Comparison of ENCODE assay signal across 14 cellular contexts in the genomic region with DNA sequence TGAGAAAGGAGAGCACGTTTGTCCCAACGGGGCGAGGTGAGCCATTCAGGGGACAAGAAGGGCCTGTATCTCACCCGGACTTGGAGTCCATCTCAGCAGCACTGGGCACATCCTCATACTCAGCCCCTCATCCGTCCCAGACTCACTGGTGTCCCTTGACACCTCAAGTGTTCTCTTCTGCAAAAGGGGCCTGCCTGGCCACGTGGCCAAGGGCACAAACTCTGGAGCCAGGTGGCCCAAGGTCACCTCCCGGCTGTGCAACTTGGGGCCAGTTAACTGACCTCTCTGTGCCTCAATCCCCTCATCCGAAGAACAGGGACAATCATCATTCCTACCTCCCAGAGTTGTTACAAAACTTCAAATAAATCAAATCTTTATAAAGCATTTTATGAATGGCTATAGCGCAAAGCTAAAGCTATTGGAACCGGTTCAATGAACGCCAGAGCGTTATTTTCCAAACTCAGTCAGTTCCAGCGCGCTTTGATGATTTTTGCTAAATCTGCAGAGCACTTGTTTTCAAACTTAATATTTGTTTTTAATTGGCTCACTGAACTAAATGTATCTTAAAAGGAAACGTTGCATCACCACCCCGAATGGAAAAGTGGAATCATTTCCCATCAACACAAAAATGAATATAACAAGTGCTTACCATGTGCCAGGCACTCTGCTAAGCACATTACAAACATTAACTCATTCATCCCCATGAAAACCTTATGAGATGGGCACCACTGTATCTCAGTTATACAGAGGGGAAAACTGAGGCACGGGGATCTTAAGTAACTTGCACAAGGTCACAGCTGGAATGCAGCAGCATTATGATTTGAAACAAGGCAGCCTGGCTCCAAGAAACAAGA. TPM values are rescaled to one million over a fixed set of nuclear protein-coding genes. Genes with fewer than 3 reads are reported as not detected.
DNase-seq lines count a peak whose midpoint lies in the region; ATAC-seq, FAIRE-seq and TF ChIP-seq lines count a peak whose summit lies in the region.
"Had no signal": no experiment of that assay in that cellular context is flagged by ENCODE, and none has a peak within 500 bp of the region (broad histone marks: within the 10 kb centered on the region; RNA-seq: fewer than 3 reads in every experiment).

No MANE protein-coding gene starts in this region.

- H3K4me3 ChIP-seq in GM23248 (no peak overlapping the region), K562 (no peak overlapping the region), heart right ventricle (no peak overlapping the region), skeletal muscle tissue (ENCODE audit: low read length in 3 of 3) (peak overlapping the region in 1 of 3 donors; percentile 35)

- DNase-seq in GM23248 (peak; percentile 74), K562 (ENCODE audit: extremely low read depth in 1 of 4, low spot score in 3 of 4) (no peak), heart right ventricle (peak in 1 of 2 donors; percentile 72), type B pancreatic cell (ENCODE audit: extremely low spot score, unreplicated experiment) (no peak), midbrain (lab: John Stamatoyannopoulos, UW) (no peak)
- DNase-seq: Caco-2; NCI-H187 treated with DMSO at 0.1 percent for 48 hours; stimulated activated CD4-positive, alpha-beta T cell treated with anti-CD3 and anti-CD28 coated beads, Interleukin-12 subunit alpha, Interleukin-12 subunit beta, amount 100 ng/mL, for 4 hours; stimulated activated naive CD4-positive, alpha-beta T cell had no signal

- POLR2A ChIA-PET in K562 (lab: Yijun Ruan, JAX) = no interaction called here

- no peak for TF ChIP-seq RAD21 in K562 (CRISPR knock-in tag; conservative IDR thresholded peaks at IDR 0.05 in 1 of 2, IDR thresholded peaks at IDR 0.05 in 1 of 2)

- no peaks in the 10 kb centered on the region for H3K9me3 Mint-ChIP-seq in type B pancreatic cell
- H3K9me3 Mint-ChIP-seq: endodermal cell, memory B cell had no signal

- no peaks in the 10 kb centered on the region for H3K79me2 ChIP-seq in GM23248 (ENCODE audit: insufficient read depth)
- H3K79me2 ChIP-seq in K562 (ENCODE audit: control insufficient read depth, insufficient read depth, low read length) = no peaks in the 10 kb centered on the region

- intact Hi-C loops in K562 (cut with micrococcal nuclease) = no loop called here
- intact Hi-C loops in heart right ventricle (cut with DNase I) = no loop called here

- H3K9me3 ChIP-seq in GM23248 (ENCODE audit: low read depth) = no peaks in the 10 kb centered on the region
- H3K9me3 ChIP-seq in K562 (replicated peaks; ENCODE audit: control insufficient read depth, insufficient read depth, low read depth, low read length) = no peaks in the 10 kb centered on the region
- H3K9me3 ChIP-seq in heart right ventricle = no peaks in the 10 kb centered on the region
- no peaks in the 10 kb centered on the region for H3K9me3 ChIP-seq in skeletal muscle tissue (ENCODE audit: control insufficient read depth in 3 of 3, low read length in 3 of 3)
- H3K9me3 ChIP-seq: Caco-2 had no signal

- peak overlapping the region; percentile 16; the same call in 1 of the 2 replicates for H3K9ac ChIP-seq in GM23248
- no peak overlapping the region for H3K9ac ChIP-seq in K562 (ENCODE audit: insufficient read depth in 1 of 2, low read depth in 2 of 2, low read length in 2 of 2)
- H3K9ac ChIP-seq in skeletal muscle tissue (ENCODE audit: low read depth in 1 of 3, low read length in 3 of 3) = peak overlapping the region in 2 of 3 donors; percentile 33 to 34

- H2AFZ ChIP-seq in GM23248 (peak overlapping the region; percentile 29; the same call in 1 of the 2 replicates), K562 (ENCODE audit: low read depth, low read length) (no peak overlapping the region)

- TF ChIP-seq CTCF in K562 (IDR thresholded peaks at IDR 0.05 in 2 of 3, conservative IDR thresholded peaks at IDR 0.05 in 1 of 3; ENCODE audit: insufficient read depth in 2 of 3, low read depth in 1 of 3, low read length in 3 of 3) (no peak), heart right ventricle (IDR thresholded peaks at IDR 0.05) (no peak), type B pancreatic cell (conservative IDR thresholded peaks at IDR 0.05) (no peak)

- H3K27me3 Mint-ChIP-seq in type B pancreatic cell = peaks cover 6% of the 10 kb centered on the region

- H3K4me1 ChIP-seq in GM23248 (ENCODE audit: insufficient read depth) (peaks cover 14% of the 10 kb centered on the region; the same call in 1 of the 2 replicates), K562 (replicated peaks in 1 of 2; ENCODE audit: control insufficient read depth in 2 of 2, insufficient read depth in 2 of 2, low read length in 2 of 2) (peaks cover 0 to under 1% of the 10 kb centered on the region in 2 experiments; a peak in 1 of 5 replicates), heart right ventricle (peaks cover 10 to 44% (median 27%) of the 10 kb centered on the region in 9 donors), skeletal muscle tissue (ENCODE audit: control insufficient read depth in 3 of 3, insufficient read depth in 3 of 3, low read length in 3 of 3) (peaks cover 17 to 22% (median 22%) of the 10 kb centered on the region in 3 donors)

- 34 to 39% methylated on average over 15 to 17 of the region's 17 CpGs for WGBS in GM23248 (ENCODE audit: low coverage in 1 of 2, low lambda C conversion rate in 2 of 2, missing lambda C conversion rate in 2 of 2), 2 experiments
- 16% methylated on average over 17 of the region's 17 CpGs for WGBS in K562 (ENCODE audit: insufficient coverage, low coverage, missing lambda C conversion rate)
- 40 to 62% methylated on average over 17 of the region's 17 CpGs for WGBS in heart right ventricle, 2 donors

- no peaks in the 10 kb centered on the region for H3F3A ChIP-seq in GM23248 (ENCODE audit: insufficient read depth)

- no peaks in the 10 kb centered on the region for H3K9me2 ChIP-seq in GM23248 (ENCODE audit: insufficient read depth)

- FAIRE-seq in K562 (lab: Jason Lieb, UNC) = no peak

- CTCF ChIA-PET in K562 (lab: Yijun Ruan, JAX; ENCODE audit: low intra/inter-chr PET ratio) = no interaction called here

- no peaks in the 10 kb centered on the region for H3K36me3 ChIP-seq in GM23248 (ENCODE audit: low read depth)
- H3K36me3 ChIP-seq in K562 (ENCODE audit: control insufficient read depth, insufficient read depth, low read length) = no peaks in the 10 kb centered on the region
- H3K36me3 ChIP-seq in heart right ventricle = no peaks in the 10 kb centered on the region
- H3K36me3 ChIP-seq in skeletal muscle tissue (ENCODE audit: control insufficient read depth in 3 of 3, insufficient read depth in 3 of 3, low read length in 3 of 3) = no peaks in the 10 kb centered on the region

- H3K9me1 ChIP-seq in K562 (ENCODE audit: control insufficient read depth, insufficient read depth, low read length) = no peaks in the 10 kb centered on the region

- in situ Hi-C loops in GM23248 (cut with MboI) = loop anchor here (5.0 to 25.0 kb wide), 3 partner anchors 211 to 541 kb away; a partner anchor contains a TSS
- in situ Hi-C loops in K562 (cut with MboI) = loop anchor here (25.0 kb wide), 1 partner anchor 1591 kb away; no protein-coding TSS in a partner anchor

- ATAC-seq in K562 (no peak), heart right ventricle (peak in 4 of 8 donors; percentile 41 to 65 (median 64)), esophagus mucosa (no peak), GM18907 (IDR thresholded peaks at IDR 0.05; ENCODE audit: unreplicated experiment) (no peak)

- H4K20me1 ChIP-seq in GM23248 (ENCODE audit: insufficient read depth) (no peaks in the 10 kb centered on the region), K562 (replicated peaks; ENCODE audit: control insufficient read depth, insufficient read depth, low read length) (0 out of 2 replicates have a peak, but pooled peaks cover 2% of the 10 kb centered on the region)

- H3K27ac ChIP-seq in GM23248 (no peak overlapping the region), K562 (ENCODE audit: extremely low read depth, low read depth, low read length) (no peak overlapping the region), heart right ventricle (peak overlapping the region; percentile 33 to 83 (median 66)), skeletal muscle tissue (ENCODE audit: low read depth, low read length) (peak overlapping the region; percentile 48)

- H3K4me3 Mint-ChIP-seq in type B pancreatic cell = no peak overlapping the region
- H3K4me3 Mint-ChIP-seq: endodermal cell, memory B cell had no signal

- H3K27ac Mint-ChIP-seq in type B pancreatic cell = no peak overlapping the region
- H3K27ac Mint-ChIP-seq: endodermal cell, memory B cell had no signal

- TF ChIP-seq EP300 in K562 (IDR thresholded peaks at IDR 0.05; ENCODE audit: low read length) = no peak

- TF ChIP-seq POLR2A in K562 (conservative IDR thresholded peaks at IDR 0.05) = no peak

- H3K36me3 Mint-ChIP-seq in type B pancreatic cell = no peaks in the 10 kb centered on the region
- H3K36me3 Mint-ChIP-seq: memory B cell had no signal

- H3K4me1 Mint-ChIP-seq in type B pancreatic cell (ENCODE audit: unreplicated experiment) = peaks cover 14% of the 10 kb centered on the region

- H3K4me2 ChIP-seq in GM23248 (ENCODE audit: unreplicated experiment) = no peak overlapping the region
- no peak overlapping the region for H3K4me2 ChIP-seq in K562 (ENCODE audit: insufficient read depth, low read length)

- no TSS peak for BruUV-seq in K562 (replicated peaks; lab: Mats Ljungman, UMichigan)

- H3K27me3 ChIP-seq in GM23248 (replicated peaks; ENCODE audit: insufficient read depth) (no peaks in the 10 kb centered on the region), K562 (ENCODE audit: control insufficient read depth in 2 of 2, insufficient read depth in 2 of 2, low read length in 2 of 2) (peaks cover 24 to 41% of the 10 kb centered on the region in 2 experiments; a peak in 4 of 5 replicates), heart right ventricle (no peaks in the 10 kb centered on the region), skeletal muscle tissue (ENCODE audit: control insufficient read depth in 3 of 3, insufficient read depth in 3 of 3, low read length in 3 of 3) (no peaks in the 10 kb centered on the region)

RNA-seq across cellular contexts. Expression of a gene that starts 49.3 kb away (rescaled TPM):
- 443 and 459 TPM in 2 replicates for total RNA-seq in GM23248 (2014; rRNA removed; shearing (Covaris generic))
- polyA plus RNA-seq in GM23248 (2016; fragmentation: Nextera tagmentation; extraction: Ambion mirVana) (264 and 269 TPM in 2 replicates), K562 (2011; rRNA removed) (12.6 and 13.3 TPM in 2 replicates), K562 (2014; fragmentation: Illumina TruSeq; extraction: Trizol) (8.0 and 8.5 TPM in 2 replicates), K562 (2014; fragmentation: Nextera tagmentation; extraction: Ambion mirVana) (1 to 10 TPM; 2.1 to 3.0 TPM), K562 (2014; rRNA removed) (10.1 and 14.1 TPM in 2 replicates), heart right ventricle (10 to 100 TPM; 33.3 to 98.6 TPM)
- total RNA-seq in K562 (2011; cell fraction: chromatin; rRNA removed; ENCODE audit: low replicate concordance) = 11.5 and 24.3 TPM in 2 replicates
- 32.5 and 33.0 TPM in 2 replicates for total RNA-seq in K562 (2011; cell fraction: nucleolus; rRNA removed)
- 17.9 and 22.4 TPM in 2 replicates for total RNA-seq in K562 (2011; cell fraction: nucleoplasm; rRNA removed)
- total RNA-seq in K562 (2014; rRNA removed) (12.8 and 18.9 TPM in 2 replicates), K562 (2014; rRNA removed; fragmentation: Illumina TruSeq; extraction: Trizol) (5.0 and 7.3 TPM in 2 replicates), K562 (2015; rRNA removed; fragmentation: Illumina TruSeq; extraction: Trizol) (4.4 and 4.8 TPM in 2 replicates), K562 (2021) (14.2 and 17.1 TPM in 2 replicates), heart right ventricle (100 to 1,000 TPM in 7 of 10 donors, 10 to 100 TPM in 3; 55.7 to 215 (median 143) TPM), skeletal muscle tissue (67.3 TPM), esophagus mucosa (101 TPM), type B pancreatic cell (ENCODE audit: low replicate concordance) (50.9 and 163 TPM in 2 replicates)
- 16.2 and 25.8 TPM in 2 replicates for polyA plus RNA-seq in K562 (2011; cell fraction: cytosol; rRNA removed)
- polyA plus RNA-seq in K562 (2011; cell fraction: nucleus; rRNA removed) = 26.5 and 30.4 TPM in 2 replicates
- 8.3 and 11.4 TPM in 2 replicates for polyA plus RNA-seq in K562 (2012)
- polyA minus RNA-seq in K562 (2011; rRNA and poly(A)+ RNA removed) = 13.6 and 20.8 TPM in 2 replicates
- 13.5 and 14.0 TPM in 2 replicates for polyA minus RNA-seq in K562 (2011; cell fraction: cytosol; rRNA and poly(A)+ RNA removed)
- 23.3 and 31.2 TPM in 2 replicates for polyA minus RNA-seq in K562 (2011; cell fraction: nucleus; rRNA and poly(A)+ RNA removed)

Comparison
In these comparisons a context has a peak if more than half of its experiments do, and no peak if none do; other contexts are left out.
1. H3K27ac ChIP-seq: peak in heart right ventricle (10 of 10) and skeletal muscle tissue (single experiment); none in GM23248 (single experiment) and K562 (single experiment).
2. H3K9ac ChIP-seq: peak in GM23248 (single experiment) and skeletal muscle tissue (2 of 3); none in K562 (0 of 2).